In genomic region chr3:65952842-65953241, GRCh38 we compare ENCODE assay signal across 10 cellular contexts.
DNase-seq lines count a peak whose midpoint lies in the region; ATAC-seq and TF ChIP-seq lines count a peak whose summit lies in the region.
"Had no signal": no experiment of that assay in that cellular context is flagged by ENCODE, and none has a peak within 500 bp of the region (broad histone marks: within the 10 kb centered on the region; RNA-seq: fewer than 3 reads in every experiment).

No MANE protein-coding gene starts in this region.

- intact Hi-C loops in naive thymus-derived CD4-positive, alpha-beta T cell (cut with micrococcal nuclease) = no loop called here
- intact Hi-C loops in CD4-positive, alpha-beta T cell (cut with DNase I, micrococcal nuclease) = no loop called here

- H2AFZ ChIP-seq in mesenchymal stem cell (ENCODE audit: low read depth, low read length) = no peak overlapping the region

- H3K9me3 ChIP-seq in mesenchymal stem cell (ENCODE audit: control insufficient read depth, low read length) = no peaks in the 10 kb centered on the region
- no peaks in the 10 kb centered on the region for H3K9me3 ChIP-seq in stomach smooth muscle (ENCODE audit: control insufficient read depth in 2 of 2, low read length in 2 of 2)
- no peaks in the 10 kb centered on the region for H3K9me3 ChIP-seq in naive thymus-derived CD4-positive, alpha-beta T cell (ENCODE audit: control insufficient read depth in 2 of 3, low read length in 3 of 3)
- no peaks in the 10 kb centered on the region for H3K9me3 ChIP-seq in CD4-positive, alpha-beta T cell (ENCODE audit: control insufficient read depth, low read length)

- TF ChIP-seq CTCF in HFFc6 (IDR thresholded peaks at IDR 0.05) = no peak
- no peak for TF ChIP-seq CTCF in chondrocyte (IDR thresholded peaks at IDR 0.05)
- no peak for TF ChIP-seq CTCF in CD4-positive, alpha-beta T cell (IDR thresholded peaks at IDR 0.05)

- H3K18ac ChIP-seq in mesenchymal stem cell (ENCODE audit: low read depth in 1 of 2, low read length in 2 of 2) = peak overlapping the region in 1 of 2 experiments; percentile 22

- H3K4me1 ChIP-seq in mesenchymal stem cell (ENCODE audit: control insufficient read depth, insufficient read depth, low read depth, low read length) (peaks cover 14% of the 10 kb centered on the region), stomach smooth muscle (ENCODE audit: control insufficient read depth, insufficient read depth, low read length) (peaks cover 16% of the 10 kb centered on the region)
- H3K4me1 ChIP-seq in naive thymus-derived CD4-positive, alpha-beta T cell (ENCODE audit: control insufficient read depth in 2 of 2, insufficient read depth in 2 of 2, low read length in 2 of 2) = no peaks in the 10 kb centered on the region

- H3K4me1 Mint-ChIP-seq in HFFc6 (ENCODE audit: low read depth) = peaks cover 86% of the 10 kb centered on the region
- H3K4me1 Mint-ChIP-seq in chondrocyte (ENCODE audit: low read depth) = peaks cover 76% of the 10 kb centered on the region
- peaks cover 0 to 5% (median 0%) of the 10 kb centered on the region in 7 donors for H3K4me1 Mint-ChIP-seq in naive thymus-derived CD4-positive, alpha-beta T cell
- no peaks in the 10 kb centered on the region for H3K4me1 Mint-ChIP-seq in CD4-positive, alpha-beta T cell (ENCODE audit: low read depth)

- H3K27me3 ChIP-seq in mesenchymal stem cell (ENCODE audit: control insufficient read depth in 1 of 2, insufficient read depth in 1 of 2, low read length in 2 of 2) = no peaks in the 10 kb centered on the region
- H3K27me3 ChIP-seq in stomach smooth muscle (ENCODE audit: control insufficient read depth in 1 of 2, insufficient read depth in 2 of 2, low read length in 2 of 2) = no peaks in the 10 kb centered on the region
- no peaks in the 10 kb centered on the region for H3K27me3 ChIP-seq in naive thymus-derived CD4-positive, alpha-beta T cell (ENCODE audit: control insufficient read depth in 2 of 2, insufficient read depth in 2 of 2, low read length in 2 of 2)
- H3K27me3 ChIP-seq in CD4-positive, alpha-beta T cell (ENCODE audit: control insufficient read depth, insufficient read depth, low read length) = no peaks in the 10 kb centered on the region

- DNase-seq in HFFc6 = no peak
- no peak for DNase-seq in chondrocyte (ENCODE audit: low spot score)
- DNase-seq in mesenchymal stem cell = no peak
- DNase-seq in naive thymus-derived CD4-positive, alpha-beta T cell = no peak
- no peak for DNase-seq in CD4-positive, alpha-beta T cell
- no peak for DNase-seq in stimulated activated naive CD8-positive, alpha-beta T cell treated with anti-CD3 and anti-CD28 coated beads, Interleukin-15, Interleukin-2, amounts not matched to agents 100 U/mL and 50 U/mL, for 24 hours
- DNase-seq: activated CD4-positive, CD25-positive, alpha-beta regulatory T cell treated with anti-CD3 and anti-CD28 coated beads, Interleukin-2, amount 50 U/mL, for 72 hours had no signal

- H4K8ac ChIP-seq in mesenchymal stem cell (ENCODE audit: low read length) = peak overlapping the region; percentile 30

- H3K27me3 Mint-ChIP-seq in HFFc6 (ENCODE audit: insufficient read depth) = no peaks in the 10 kb centered on the region
- H3K27me3 Mint-ChIP-seq in chondrocyte (ENCODE audit: low read depth) = no peaks in the 10 kb centered on the region
- H3K27me3 Mint-ChIP-seq in naive thymus-derived CD4-positive, alpha-beta T cell = peaks cover 0 to 26% (median 4%) of the 10 kb centered on the region in 5 donors
- peaks cover 5% of the 10 kb centered on the region for H3K27me3 Mint-ChIP-seq in CD4-positive, alpha-beta T cell

- H3K4me3 Mint-ChIP-seq in HFFc6 (no peak overlapping the region; the same call in none of the 2 replicates), chondrocyte (ENCODE audit: unreplicated experiment) (no peak overlapping the region)
- H3K4me3 Mint-ChIP-seq in naive thymus-derived CD4-positive, alpha-beta T cell = no peak overlapping the region
- no peak overlapping the region for H3K4me3 Mint-ChIP-seq in CD4-positive, alpha-beta T cell
- H3K4me3 Mint-ChIP-seq: CD14-positive monocyte had no signal

- no peak for ATAC-seq in naive thymus-derived CD4-positive, alpha-beta T cell
- no peak for ATAC-seq in CD4-positive, alpha-beta T cell (ENCODE audit: poor library complexity)
- ATAC-seq in HG02571 (IDR thresholded peaks at IDR 0.05; ENCODE audit: unreplicated experiment) = no peak
- no peak for ATAC-seq in stimulated activated naive CD8-positive, alpha-beta T cell treated with anti-CD3 and anti-CD28 coated beads, Interleukin-15, Interleukin-2, amounts not matched to agents 100 U/mL and 50 U/mL, for 24 hours

- POLR2A ChIA-PET in naive thymus-derived CD4-positive, alpha-beta T cell (lab: Charles Lee) = no interaction called here
- POLR2A ChIA-PET in CD4-positive, alpha-beta T cell (lab: Charles Lee) = no interaction called here

- CTCF ChIA-PET in naive thymus-derived CD4-positive, alpha-beta T cell (lab: Charles Lee) = no interaction called here
- CTCF ChIA-PET in CD4-positive, alpha-beta T cell (lab: Charles Lee) = no interaction called here

- H3K27ac Mint-ChIP-seq in HFFc6 (peak overlapping the region; percentile 24; the same call in 1 of the 2 replicates), chondrocyte (ENCODE audit: unreplicated experiment) (peak overlapping the region; percentile 94)
- H3K27ac Mint-ChIP-seq in naive thymus-derived CD4-positive, alpha-beta T cell = no peak overlapping the region
- H3K27ac Mint-ChIP-seq in CD4-positive, alpha-beta T cell = no peak overlapping the region
- H3K27ac Mint-ChIP-seq: CD14-positive monocyte had no signal

- no peak overlapping the region for H3K4me3 ChIP-seq in mesenchymal stem cell (ENCODE audit: insufficient read depth in 1 of 2, low read depth in 1 of 2, low read length in 2 of 2)
- H3K4me3 ChIP-seq in stomach smooth muscle (ENCODE audit: low read length in 2 of 2) = no peak overlapping the region
- H3K4me3 ChIP-seq in naive thymus-derived CD4-positive, alpha-beta T cell (ENCODE audit: low read length) = no peak overlapping the region

- H3K14ac ChIP-seq in mesenchymal stem cell (ENCODE audit: low read length in 2 of 2) = no peak overlapping the region

- no peak overlapping the region for H2BK12ac ChIP-seq in mesenchymal stem cell (ENCODE audit: low read length in 2 of 2)

- H3K23ac ChIP-seq in mesenchymal stem cell (ENCODE audit: low read length in 2 of 2) = no peak overlapping the region

- no peak overlapping the region for H4K91ac ChIP-seq in mesenchymal stem cell (ENCODE audit: low read length)

- no peak overlapping the region for H2BK120ac ChIP-seq in mesenchymal stem cell (ENCODE audit: low read depth, low read length)

- no peak overlapping the region for H3K9ac ChIP-seq in mesenchymal stem cell (ENCODE audit: low read length)
- H3K9ac ChIP-seq in stomach smooth muscle (ENCODE audit: low read length in 2 of 2) = no peak overlapping the region

- H3K36me3 Mint-ChIP-seq in HFFc6 (ENCODE audit: low read depth) (peaks cover 8% of the 10 kb centered on the region; the same call in 1 of the 2 replicates), chondrocyte (ENCODE audit: low read depth) (no peaks in the 10 kb centered on the region)
- no peaks in the 10 kb centered on the region for H3K36me3 Mint-ChIP-seq in naive thymus-derived CD4-positive, alpha-beta T cell
- no peaks in the 10 kb centered on the region for H3K36me3 Mint-ChIP-seq in CD4-positive, alpha-beta T cell (ENCODE audit: low read depth)
- H3K36me3 Mint-ChIP-seq: CD14-positive monocyte had no signal

- H2BK15ac ChIP-seq in mesenchymal stem cell (ENCODE audit: low read depth, poor library complexity, severe bottlenecking) = no peak overlapping the region

- WGBS in mesenchymal stem cell = 100% methylated on average over 1 of the region's 1 CpG

- peaks cover 13% of the 10 kb centered on the region for H3K79me1 ChIP-seq in mesenchymal stem cell (replicated peaks; ENCODE audit: low read length, poor library complexity, severe bottlenecking)

- no peak overlapping the region for H3K4ac ChIP-seq in mesenchymal stem cell (ENCODE audit: low read depth in 1 of 2, low read length in 2 of 2)

- H3K36me3 ChIP-seq in mesenchymal stem cell (ENCODE audit: control insufficient read depth in 1 of 2, insufficient read depth in 2 of 2, low read depth in 1 of 2, low read length in 2 of 2) (no peaks in the 10 kb centered on the region), stomach smooth muscle (ENCODE audit: control insufficient read depth in 2 of 2, insufficient read depth in 2 of 2, low read length in 2 of 2) (no peaks in the 10 kb centered on the region)
- H3K36me3 ChIP-seq in naive thymus-derived CD4-positive, alpha-beta T cell (ENCODE audit: control insufficient read depth in 2 of 3, insufficient read depth in 3 of 3, low read length in 3 of 3) = no peaks in the 10 kb centered on the region

- H3K27ac ChIP-seq in mesenchymal stem cell (ENCODE audit: low read length, poor library complexity, severe bottlenecking) (peak overlapping the region; percentile 82), stomach smooth muscle (ENCODE audit: low read length) (peak overlapping the region; percentile 31)
- H3K27ac ChIP-seq in naive thymus-derived CD4-positive, alpha-beta T cell (ENCODE audit: low read depth, low read length) = no peak overlapping the region
- no peak overlapping the region for H3K27ac ChIP-seq in CD4-positive, alpha-beta T cell (ENCODE audit: low read depth, low read length)

- H2BK5ac ChIP-seq in mesenchymal stem cell (ENCODE audit: low read depth, low read length, poor library complexity, severe bottlenecking) = no peak overlapping the region

- H3K9me3 Mint-ChIP-seq in HFFc6 (no peaks in the 10 kb centered on the region), chondrocyte (ENCODE audit: low read depth) (no peaks in the 10 kb centered on the region)
- H3K9me3 Mint-ChIP-seq in naive thymus-derived CD4-positive, alpha-beta T cell = peaks cover 0 to 5% (median 0%) of the 10 kb centered on the region in 11 donors
- peaks cover 2% of the 10 kb centered on the region for H3K9me3 Mint-ChIP-seq in CD4-positive, alpha-beta T cell

- peak overlapping the region; percentile 57 for H2AK5ac ChIP-seq in mesenchymal stem cell (ENCODE audit: low read length, severe bottlenecking)

- no peak overlapping the region for H3K4me2 ChIP-seq in mesenchymal stem cell (ENCODE audit: low read length, poor library complexity, severe bottlenecking)

Comparison
In these comparisons a context has a peak if more than half of its experiments do, and no peak if none do; other contexts are left out.
1. H3K27ac Mint-ChIP-seq: peak in HFFc6 (single experiment) and chondrocyte (single experiment); none in naive thymus-derived CD4-positive, alpha-beta T cell (0 of 9) and CD4-positive, alpha-beta T cell (single experiment).
2. H3K27ac ChIP-seq: peak in mesenchymal stem cell (single experiment) and stomach smooth muscle (single experiment); none in naive thymus-derived CD4-positive, alpha-beta T cell (single experiment) and CD4-positive, alpha-beta T cell (single experiment).